In genomic region chr3:38648659-38649499, GRCh38 we compare ENCODE assay signal across 8 cellular contexts. TPM values are rescaled to one million over a fixed set of nuclear protein-coding genes. Genes with fewer than 3 reads are reported as not detected.
DNase-seq lines count a peak whose midpoint lies in the region; ATAC-seq, FAIRE-seq and TF ChIP-seq lines count a peak whose summit lies in the region.

No MANE protein-coding gene starts in this region.

- no peak for TF ChIP-seq EP300 in A549 (IDR thresholded peaks at IDR 0.05)

- intact Hi-C loops in body of pancreas (cut with DNase I), result no loop called here

- H3K4me1 ChIP-seq in A549 (no peaks in the 10 kb centered on the region), body of pancreas (peaks cover 22% of the 10 kb centered on the region), Karpas-422 (ENCODE audit: low read length) (peaks cover 2% of the 10 kb centered on the region; the same call in 1 of the 2 replicates)

- H3K9me3 ChIP-seq in A549, result no peaks in the 10 kb centered on the region
- H3K9me3 ChIP-seq in body of pancreas, result no peaks in the 10 kb centered on the region
- no peaks in the 10 kb centered on the region for H3K9me3 ChIP-seq in Karpas-422 (ENCODE audit: low read length)

- H3K9ac ChIP-seq in Karpas-422 (ENCODE audit: low read length), result no peak overlapping the region

- H3K27me3 Mint-ChIP-seq in mesothelial cell of epicardium (ENCODE audit: low read depth), result no peaks in the 10 kb centered on the region

- H3K27me3 ChIP-seq in body of pancreas (peaks cover 0 to 12% of the 10 kb centered on the region in 2 donors), Karpas-422 (ENCODE audit: low read length) (no peaks in the 10 kb centered on the region)

- H3K9me2 ChIP-seq in Karpas-422 (replicated peaks; ENCODE audit: insufficient read depth, low read length), result no peaks in the 10 kb centered on the region

- 34% methylated on average over 23 of the region's 56 CpGs for WGBS in A549 (ENCODE audit: missing lambda C conversion rate)
- WGBS in body of pancreas, 2 donors, result 9 to 21% methylated on average over 10 to 45 of the region's 56 CpGs

- no peak for TF ChIP-seq CTCF in A549 (IDR thresholded peaks at IDR 0.05)
- TF ChIP-seq CTCF in HFF-Myc (IDR thresholded peaks at IDR 0.05; ENCODE audit: low read depth, low read length, missing control alignments), result no peak
- no peak for TF ChIP-seq CTCF in body of pancreas (IDR thresholded peaks at IDR 0.05)
- TF ChIP-seq CTCF in mesothelial cell of epicardium (IDR thresholded peaks at IDR 0.05; ENCODE audit: unreplicated experiment), result no peak

- H3K36me3 ChIP-seq in body of pancreas (replicated peaks in 1 of 2; ENCODE audit: insufficient read depth in 1 of 2, low read depth in 2 of 2) (no peaks in the 10 kb centered on the region), Karpas-422 (ENCODE audit: insufficient read depth, low read length) (no peaks in the 10 kb centered on the region)

- H3K4me1 Mint-ChIP-seq in mesothelial cell of epicardium, result peaks cover 2% of the 10 kb centered on the region

- no peaks in the 10 kb centered on the region for H3K36me3 Mint-ChIP-seq in mesothelial cell of epicardium

- no peaks in the 10 kb centered on the region for H3K79me2 ChIP-seq in Karpas-422 (ENCODE audit: low read length)

- no peaks in the 10 kb centered on the region for H3K9me3 Mint-ChIP-seq in mesothelial cell of epicardium

- H2AFZ ChIP-seq in Karpas-422 (ENCODE audit: low read length), result no peak overlapping the region

- H3K4me2 ChIP-seq in A549 (peak overlapping the region; percentile 98), Karpas-422 (ENCODE audit: low read depth, low read length, poor library complexity, severe bottlenecking) (no peak overlapping the region)

- FAIRE-seq in A549 (lab: Jason Lieb, UNC), result no peak

- CTCF ChIA-PET in A549 (lab: Yijun Ruan, JAX), result interaction anchor here (0.9 to 6.7 kb wide), 4 partner anchors 8 to 320 kb away, joined by 3 to 52 read pairs (median 32); no protein-coding TSS in a partner anchor

- POLR2A ChIA-PET in A549 (lab: Yijun Ruan, JAX), result no interaction called here

- peak overlapping the region; percentile 45 to 77; a peak in 5 of 6 replicates for H3K27ac ChIP-seq in A549
- H3K27ac ChIP-seq in body of pancreas, result no peak overlapping the region
- no peak overlapping the region for H3K27ac ChIP-seq in Karpas-422 (ENCODE audit: low read length)

- TF ChIP-seq RAD21 in A549 (conservative IDR thresholded peaks at IDR 0.05 in 1 of 2, IDR thresholded peaks at IDR 0.05 in 1 of 2), result no peak

- peak; percentile 2 to 14; a peak in 3 of 6 replicates for ATAC-seq in A549
- peak; percentile 8 for ATAC-seq in body of pancreas
- ATAC-seq in HG03196 (IDR thresholded peaks at IDR 0.05; ENCODE audit: unreplicated experiment), result no peak

- in situ Hi-C loops in ACHN (cut with HindIII; ENCODE audit: low pct_ligation_motif_present, low pct_unique_long_range_greater_than_20kb, low sequenced_read_pairs), result no loop called here

- DNase-seq in A549 (ENCODE audit: low read depth in 1 of 2, low spot score in 1 of 2) (no peak), HFF-Myc (ENCODE audit: extremely low read depth, low read depth) (no peak), body of pancreas (no peak), mesothelial cell of epicardium (ENCODE audit: low spot score in 2 of 2, unreplicated experiment in 2 of 2) (no peak), Karpas-422 (no peak), ACHN (no peak), SW 1271 (lab: John Stamatoyannopoulos, UW) (no peak)

- no peaks in the 10 kb centered on the region for H4K20me1 ChIP-seq in Karpas-422 (ENCODE audit: insufficient read depth, low read depth, low read length)

- peak overlapping the region; percentile 61 for H3K4me3 ChIP-seq in A549
- peak overlapping the region; percentile 46 for H3K4me3 ChIP-seq in HFF-Myc (replicated peaks; ENCODE audit: low read depth, low read length)
- no peak overlapping the region for H3K4me3 ChIP-seq in body of pancreas
- H3K4me3 ChIP-seq in Karpas-422 (ENCODE audit: low read length), result no peak overlapping the region

- H3K27ac Mint-ChIP-seq in mesothelial cell of epicardium, result no peak overlapping the region

- H3K4me3 Mint-ChIP-seq in mesothelial cell of epicardium, result peak overlapping the region; percentile 44

- TF ChIP-seq POLR2A in A549 (IDR thresholded peaks at IDR 0.05; ENCODE audit: low read length), result no peak
- no peak for TF ChIP-seq POLR2A in body of pancreas (IDR thresholded peaks at IDR 0.05)

TF ChIP-seq in A549, 52 proteins besides CTCF, POLR2A, EP300 and RAD21:
- no peak for TF ChIP-seq ESRRA (IDR thresholded peaks at IDR 0.05; ENCODE audit: borderline replicate concordance, low read length)
- TF ChIP-seq, protein P1, sequence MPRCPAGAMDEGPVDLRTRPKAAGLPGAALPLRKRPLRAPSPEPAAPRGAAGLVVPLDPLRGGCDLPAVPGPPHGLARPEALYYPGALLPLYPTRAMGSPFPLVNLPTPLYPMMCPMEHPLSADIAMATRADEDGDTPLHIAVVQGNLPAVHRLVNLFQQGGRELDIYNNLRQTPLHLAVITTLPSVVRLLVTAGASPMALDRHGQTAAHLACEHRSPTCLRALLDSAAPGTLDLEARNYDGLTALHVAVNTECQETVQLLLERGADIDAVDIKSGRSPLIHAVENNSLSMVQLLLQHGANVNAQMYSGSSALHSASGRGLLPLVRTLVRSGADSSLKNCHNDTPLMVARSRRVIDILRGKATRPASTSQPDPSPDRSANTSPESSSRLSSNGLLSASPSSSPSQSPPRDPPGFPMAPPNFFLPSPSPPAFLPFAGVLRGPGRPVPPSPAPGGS (IDR thresholded peaks at IDR 0.05), result no peak
- no peak for TF ChIP-seq HDAC2 (IDR thresholded peaks at IDR 0.05)
- no peak for TF ChIP-seq FOSL2 (IDR thresholded peaks at IDR 0.05)
- no peak for TF ChIP-seq FOSL2 (CRISPR knock-in tag; IDR thresholded peaks at IDR 0.05)
- TF ChIP-seq ZNF302 (CRISPR knock-in tag; IDR thresholded peaks at IDR 0.05), result no peak
- no peak for TF ChIP-seq RARB (CRISPR knock-in tag; IDR thresholded peaks at IDR 0.05)
- TF ChIP-seq, protein P2, sequence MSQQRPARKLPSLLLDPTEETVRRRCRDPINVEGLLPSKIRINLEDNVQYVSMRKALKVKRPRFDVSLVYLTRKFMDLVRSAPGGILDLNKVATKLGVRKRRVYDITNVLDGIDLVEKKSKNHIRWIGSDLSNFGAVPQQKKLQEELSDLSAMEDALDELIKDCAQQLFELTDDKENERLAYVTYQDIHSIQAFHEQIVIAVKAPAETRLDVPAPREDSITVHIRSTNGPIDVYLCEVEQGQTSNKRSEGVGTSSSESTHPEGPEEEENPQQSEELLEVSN (IDR thresholded peaks at IDR 0.05; ENCODE audit: borderline replicate concordance, low read depth), result no peak
- no peak for TF ChIP-seq USF2 (IDR thresholded peaks at IDR 0.05)
- TF ChIP-seq MAZ (IDR thresholded peaks at IDR 0.05; ENCODE audit: borderline replicate concordance, low read depth, low read length), result no peak
- TF ChIP-seq, protein P3, sequence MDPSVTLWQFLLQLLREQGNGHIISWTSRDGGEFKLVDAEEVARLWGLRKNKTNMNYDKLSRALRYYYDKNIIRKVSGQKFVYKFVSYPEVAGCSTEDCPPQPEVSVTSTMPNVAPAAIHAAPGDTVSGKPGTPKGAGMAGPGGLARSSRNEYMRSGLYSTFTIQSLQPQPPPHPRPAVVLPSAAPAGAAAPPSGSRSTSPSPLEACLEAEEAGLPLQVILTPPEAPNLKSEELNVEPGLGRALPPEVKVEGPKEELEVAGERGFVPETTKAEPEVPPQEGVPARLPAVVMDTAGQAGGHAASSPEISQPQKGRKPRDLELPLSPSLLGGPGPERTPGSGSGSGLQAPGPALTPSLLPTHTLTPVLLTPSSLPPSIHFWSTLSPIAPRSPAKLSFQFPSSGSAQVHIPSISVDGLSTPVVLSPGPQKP (IDR thresholded peaks at IDR 0.05; ENCODE audit: low read depth, low read length), result no peak
- TF ChIP-seq, protein P4, sequence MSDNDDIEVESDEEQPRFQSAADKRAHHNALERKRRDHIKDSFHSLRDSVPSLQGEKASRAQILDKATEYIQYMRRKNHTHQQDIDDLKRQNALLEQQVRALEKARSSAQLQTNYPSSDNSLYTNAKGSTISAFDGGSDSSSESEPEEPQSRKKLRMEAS (IDR thresholded peaks at IDR 0.05), result no peak

RNA-seq across cellular contexts. Expression of gene SCN5A, which starts 0.6 kb away (rescaled TPM):
- 0.19 and 0.26 TPM in 2 replicates for polyA plus RNA-seq in A549 (2011; rRNA removed)
- 0.26 and 0.34 TPM in 2 replicates for polyA plus RNA-seq in A549 (2012; cell fraction: cytosol; rRNA removed)
- polyA plus RNA-seq in A549 (2012; cell fraction: nucleus; rRNA removed), result 0.12 and 0.38 TPM in 2 replicates
- polyA plus RNA-seq in A549 (2017; fragmentation: RNase III; extraction: RNeasy Plus Mini Kit Qiagen cat#74134 plus additional on column Dnase treatment), result 0.09 to 0.16 TPM (median 0.13 TPM) in 3 replicates
- polyA minus RNA-seq in A549 (2011; rRNA and poly(A)+ RNA removed), result 0.24 and 0.45 TPM in 2 replicates
- under 1 TPM in 1 of 2 donors, not detected in 1; 0.26 TPM for total RNA-seq in body of pancreas
- total RNA-seq in mesothelial cell of epicardium, result 0.88 to 1.8 TPM (median 1.4 TPM) in 3 replicates
- total RNA-seq in Karpas-422 (2014; rRNA removed; shearing (Covaris generic); ENCODE audit: low replicate concordance), result not detected in 2 replicates

Comparison
In these comparisons a context has a peak if more than half of its experiments do, and no peak if none do; other contexts are left out.
1. H3K27ac ChIP-seq: peak in A549 (2 of 2); none in body of pancreas (0 of 4) and Karpas-422 (single experiment).
2. H3K4me3 ChIP-seq: peak in A549 (single experiment) and HFF-Myc (single experiment); none in body of pancreas (0 of 2) and Karpas-422 (single experiment).